Comparison of ENCODE assay signal across 19 cellular contexts in the genomic region with DNA sequence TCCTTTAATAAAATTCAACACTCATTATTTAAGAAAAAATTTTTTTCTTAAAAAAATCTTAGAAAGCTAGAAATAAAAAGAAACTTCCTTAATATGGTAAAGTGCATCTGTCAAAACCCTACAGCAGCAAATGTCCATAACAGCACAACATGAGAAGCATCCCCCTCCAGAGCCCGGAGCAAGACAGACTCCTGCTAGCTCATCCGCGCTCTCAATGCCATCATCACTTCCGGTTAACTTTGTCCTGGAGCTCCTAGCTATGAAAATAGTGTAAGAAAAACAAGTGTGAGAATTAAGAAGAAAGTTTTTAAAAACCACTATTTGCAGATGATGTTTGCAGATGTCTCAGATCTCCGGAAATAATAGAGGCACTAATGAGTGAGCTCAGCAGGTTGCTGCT.
DNase-seq lines count a peak whose midpoint lies in the region; TF ChIP-seq lines count a peak whose summit lies in the region.
"Had no signal": no experiment of that assay in that cellular context is flagged by ENCODE, and none has a peak within 500 bp of the region (broad histone marks: within the 10 kb centered on the region; RNA-seq: fewer than 3 reads in every experiment).

No MANE protein-coding gene starts in this region.

- no peak overlapping the region for H2BK120ac ChIP-seq in mesenchymal stem cell (ENCODE audit: low read depth, low read length)

- DNase-seq in NCI-H748 (lab: John Stamatoyannopoulos, UW; ENCODE audit: unreplicated experiment) (peak; percentile 12), NCI-H748 treated with DMSO at 0.1 percent for 48 hours (lab: John Stamatoyannopoulos, UW) (no peak), endothelial cell (ENCODE audit: low spot score) (no peak), mesenchymal stem cell (no peak), GM10248 (ENCODE audit: extremely low spot score) (no peak), MM.1S (no peak)
- DNase-seq: 8988T; C1 segment of cervical spinal cord; Calu3; CD4-positive, alpha-beta memory T cell; COR-L47; DMS79; EL; GDM1; H9; HFFc6 had no signal

- H2BK15ac ChIP-seq in mesenchymal stem cell (ENCODE audit: low read depth, poor library complexity, severe bottlenecking): no peak overlapping the region

- H2BK5ac ChIP-seq in mesenchymal stem cell (ENCODE audit: low read depth, low read length, poor library complexity, severe bottlenecking): no peak overlapping the region

- no peaks in the 10 kb centered on the region for H3K9me3 ChIP-seq in HEK293 (ENCODE audit: control insufficient read depth, insufficient read depth, low read depth, low read length)
- no peaks in the 10 kb centered on the region for H3K9me3 ChIP-seq in mesenchymal stem cell (ENCODE audit: control insufficient read depth, low read length)
- H3K9me3 ChIP-seq in MM.1S (replicated peaks; ENCODE audit: insufficient read depth, low read length): no peaks in the 10 kb centered on the region
- H3K9me3 ChIP-seq: A549 had no signal

- no peaks in the 10 kb centered on the region for H3K79me1 ChIP-seq in mesenchymal stem cell (replicated peaks; ENCODE audit: low read length, poor library complexity, severe bottlenecking)

- no peaks in the 10 kb centered on the region for H3F3A ChIP-seq in MM.1S (ENCODE audit: insufficient read depth, low read length)

- H3K9me2 ChIP-seq in MM.1S (replicated peaks; ENCODE audit: insufficient read depth, low read length): no peaks in the 10 kb centered on the region

- no peaks in the 10 kb centered on the region for H3K36me3 ChIP-seq in HEK293 (ENCODE audit: control insufficient read depth in 2 of 2, insufficient read depth in 1 of 2, low read length in 2 of 2)
- H3K36me3 ChIP-seq in mesenchymal stem cell (ENCODE audit: control insufficient read depth in 1 of 2, insufficient read depth in 2 of 2, low read depth in 1 of 2, low read length in 2 of 2): no peaks in the 10 kb centered on the region
- H3K36me3 ChIP-seq in MM.1S (replicated peaks; ENCODE audit: insufficient read depth, low read length): no peaks in the 10 kb centered on the region

- H3K9me3 Mint-ChIP-seq in endothelial cell (ENCODE audit: unreplicated experiment): no peaks in the 10 kb centered on the region
- H3K9me3 Mint-ChIP-seq: CD4-positive, alpha-beta memory T cell; GM23338; H9; HFFc6 had no signal

- H3K14ac ChIP-seq in mesenchymal stem cell (ENCODE audit: low read length in 2 of 2): no peak overlapping the region

- H3K27ac ChIP-seq in HEK293 (ENCODE audit: extremely low read depth, low read depth, low read length): no peak overlapping the region
- H3K27ac ChIP-seq in mesenchymal stem cell (ENCODE audit: low read length, poor library complexity, severe bottlenecking): no peak overlapping the region
- no peak overlapping the region for H3K27ac ChIP-seq in MM.1S (ENCODE audit: low read length)
- H3K27ac ChIP-seq: A549 had no signal

- no peak overlapping the region for H3K4me2 ChIP-seq in mesenchymal stem cell (ENCODE audit: low read length, poor library complexity, severe bottlenecking)
- H3K4me2 ChIP-seq in MM.1S (ENCODE audit: low read depth, low read length): no peak overlapping the region
- H3K4me2 ChIP-seq: A549, GM23338 had no signal

- H4K91ac ChIP-seq in mesenchymal stem cell (ENCODE audit: low read length): no peak overlapping the region

- H3K18ac ChIP-seq in mesenchymal stem cell (ENCODE audit: low read depth in 1 of 2, low read length in 2 of 2): no peak overlapping the region

- no peak overlapping the region for H3K4me3 Mint-ChIP-seq in endothelial cell (ENCODE audit: unreplicated experiment)
- H3K4me3 Mint-ChIP-seq: CD4-positive, alpha-beta memory T cell; GM23338; H9; HFFc6 had no signal

- H3K79me2 ChIP-seq in MM.1S (ENCODE audit: low read length): no peaks in the 10 kb centered on the region

- H4K8ac ChIP-seq in mesenchymal stem cell (ENCODE audit: low read length): no peak overlapping the region

- peaks cover 9% of the 10 kb centered on the region for H3K27me3 Mint-ChIP-seq in endothelial cell (ENCODE audit: unreplicated experiment)

- no peaks in the 10 kb centered on the region for H3K27me3 ChIP-seq in mesenchymal stem cell (ENCODE audit: control insufficient read depth in 1 of 2, insufficient read depth in 1 of 2, low read length in 2 of 2)
- no peaks in the 10 kb centered on the region for H3K27me3 ChIP-seq in MM.1S (replicated peaks; ENCODE audit: insufficient read depth, low read length)

- CTCF ChIA-PET in HEK293 (lab: Yijun Ruan, JAX) (interaction anchor here (0.6 to 1.2 kb wide), 2 partner anchors 30 to 555 kb away, joined by 3 to 7 read pairs; no protein-coding TSS in a partner anchor), GM10248 (lab: Yijun Ruan, JAX) (interaction anchor here (0.8 to 1.0 kb wide), 2 partner anchors 14 to 30 kb away, joined by 3 read pairs; no protein-coding TSS in a partner anchor)

- H2AFZ ChIP-seq in mesenchymal stem cell (ENCODE audit: low read depth, low read length): no peak overlapping the region
- no peak overlapping the region for H2AFZ ChIP-seq in MM.1S (ENCODE audit: low read length)
- H2AFZ ChIP-seq: GM23338 had no signal

- TF ChIP-seq CTCF in HEK293 (tag by site-specific recombination; IDR thresholded peaks at IDR 0.05) (no peak), endothelial cell (IDR thresholded peaks at IDR 0.05; ENCODE audit: unreplicated experiment) (no peak), GM10248 (IDR thresholded peaks at IDR 0.05; ENCODE audit: control extremely low read depth, extremely low read depth, low read depth, missing control alignments) (no peak), MM.1S (IDR thresholded peaks at IDR 0.05; ENCODE audit: low read length) (no peak)

- no peaks in the 10 kb centered on the region for H3K4me1 ChIP-seq in HEK293 (ENCODE audit: control insufficient read depth, insufficient read depth, low read length)
- H3K4me1 ChIP-seq in mesenchymal stem cell (ENCODE audit: control insufficient read depth, insufficient read depth, low read depth, low read length): peaks cover 5% of the 10 kb centered on the region
- H3K4me1 ChIP-seq in MM.1S (ENCODE audit: low read length): no peaks in the 10 kb centered on the region
- H3K4me1 ChIP-seq: A549 had no signal

- no peak overlapping the region for H2BK12ac ChIP-seq in mesenchymal stem cell (ENCODE audit: low read length in 2 of 2)

- no peak overlapping the region for H3K4ac ChIP-seq in mesenchymal stem cell (ENCODE audit: low read depth in 1 of 2, low read length in 2 of 2)

- peak overlapping the region; percentile 17 for H3K27ac Mint-ChIP-seq in endothelial cell (ENCODE audit: unreplicated experiment)
- H3K27ac Mint-ChIP-seq: CD4-positive, alpha-beta memory T cell; GM23338; H9; HFFc6 had no signal

- H3K4me3 ChIP-seq in HEK293 (ENCODE audit: low read depth, low read length) (no peak overlapping the region), mesenchymal stem cell (ENCODE audit: insufficient read depth in 1 of 2, low read depth in 1 of 2, low read length in 2 of 2) (no peak overlapping the region), MM.1S (ENCODE audit: low read length) (no peak overlapping the region)
- H3K4me3 ChIP-seq: A549, GM23338 had no signal

- H3K4me1 Mint-ChIP-seq in endothelial cell (ENCODE audit: unreplicated experiment): peaks cover 42% of the 10 kb centered on the region
- H3K4me1 Mint-ChIP-seq: CD4-positive, alpha-beta memory T cell had no signal

- no peak overlapping the region for H2AK5ac ChIP-seq in mesenchymal stem cell (ENCODE audit: low read length, severe bottlenecking)

- POLR2A ChIA-PET in HEK293 (lab: Yijun Ruan, JAX): no interaction called here
- POLR2A ChIA-PET in GM10248 (lab: Yijun Ruan, JAX): no interaction called here

- H3K23ac ChIP-seq in mesenchymal stem cell (ENCODE audit: low read length in 2 of 2): no peak overlapping the region

- H3K9ac ChIP-seq in mesenchymal stem cell (ENCODE audit: low read length) (no peak overlapping the region), MM.1S (ENCODE audit: low read length) (no peak overlapping the region)

- H4K20me1 ChIP-seq in MM.1S (ENCODE audit: insufficient read depth, low read length): no peaks in the 10 kb centered on the region

- H3K36me3 Mint-ChIP-seq in endothelial cell (ENCODE audit: low read depth, unreplicated experiment): no peaks in the 10 kb centered on the region
- H3K36me3 Mint-ChIP-seq: CD4-positive, alpha-beta memory T cell had no signal

- 93% methylated on average over 5 of the region's 5 CpGs for WGBS in mesenchymal stem cell

TF ChIP-seq in HEK293, 187 proteins besides CTCF, POLR2A, EP300 and RAD21:
- no peak for TF ChIP-seq ZNF571 (tag by site-specific recombination; IDR thresholded peaks at IDR 0.05)
- TF ChIP-seq ZNF600 (tag by site-specific recombination; IDR thresholded peaks at IDR 0.05): peak; percentile 18; the same call in 1 of the 2 replicates
- TF ChIP-seq, protein P1, sequence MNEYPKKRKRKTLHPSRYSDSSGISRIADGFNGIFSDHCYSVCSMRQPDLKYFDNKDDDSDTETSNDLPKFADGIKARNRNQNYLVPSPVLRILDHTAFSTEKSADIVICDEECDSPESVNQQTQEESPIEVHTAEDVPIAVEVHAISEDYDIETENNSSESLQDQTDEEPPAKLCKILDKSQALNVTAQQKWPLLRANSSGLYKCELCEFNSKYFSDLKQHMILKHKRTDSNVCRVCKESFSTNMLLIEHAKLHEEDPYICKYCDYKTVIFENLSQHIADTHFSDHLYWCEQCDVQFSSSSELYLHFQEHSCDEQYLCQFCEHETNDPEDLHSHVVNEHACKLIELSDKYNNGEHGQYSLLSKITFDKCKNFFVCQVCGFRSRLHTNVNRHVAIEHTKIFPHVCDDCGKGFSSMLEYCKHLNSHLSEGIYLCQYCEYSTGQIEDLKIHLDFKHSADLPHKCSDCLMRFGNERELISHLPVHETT (tag by site-specific recombination; IDR thresholded peaks at IDR 0.05): no peak
- no peak for TF ChIP-seq ZFP41 (tag by site-specific recombination; IDR thresholded peaks at IDR 0.05; ENCODE audit: borderline replicate concordance)
- no peak for TF ChIP-seq ZNF747 (tag by site-specific recombination; IDR thresholded peaks at IDR 0.05)
- TF ChIP-seq SP7 (tag by site-specific recombination; IDR thresholded peaks at IDR 0.05): no peak
